Comparison of ENCODE assay signal across 1 cellular context in the genomic region with DNA sequence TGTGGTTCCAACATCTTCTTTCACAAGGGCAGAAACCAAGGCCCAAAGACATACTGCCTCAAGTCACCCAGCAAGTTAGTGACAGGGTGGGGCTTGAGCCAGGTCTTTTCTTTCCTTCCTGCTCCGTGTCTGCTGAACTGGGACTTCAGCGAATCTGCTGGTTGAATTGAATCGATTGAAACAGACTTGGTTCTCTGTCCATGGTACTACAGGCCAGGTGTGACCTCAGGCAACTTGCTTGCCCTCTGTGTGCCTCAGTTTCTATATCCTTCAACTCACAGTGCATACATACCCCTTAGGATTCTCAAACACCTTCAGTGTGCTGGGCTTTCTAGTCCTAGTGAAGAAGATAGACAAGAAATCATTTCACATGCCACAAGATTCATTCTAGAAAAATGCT.
TF ChIP-seq lines count a peak whose summit lies in the region.

No MANE protein-coding gene starts in this region.

TF ChIP-seq in A549, 52 proteins besides CTCF, POLR2A, EP300 and RAD21 (continued from another document):
- TF ChIP-seq, protein P1, sequence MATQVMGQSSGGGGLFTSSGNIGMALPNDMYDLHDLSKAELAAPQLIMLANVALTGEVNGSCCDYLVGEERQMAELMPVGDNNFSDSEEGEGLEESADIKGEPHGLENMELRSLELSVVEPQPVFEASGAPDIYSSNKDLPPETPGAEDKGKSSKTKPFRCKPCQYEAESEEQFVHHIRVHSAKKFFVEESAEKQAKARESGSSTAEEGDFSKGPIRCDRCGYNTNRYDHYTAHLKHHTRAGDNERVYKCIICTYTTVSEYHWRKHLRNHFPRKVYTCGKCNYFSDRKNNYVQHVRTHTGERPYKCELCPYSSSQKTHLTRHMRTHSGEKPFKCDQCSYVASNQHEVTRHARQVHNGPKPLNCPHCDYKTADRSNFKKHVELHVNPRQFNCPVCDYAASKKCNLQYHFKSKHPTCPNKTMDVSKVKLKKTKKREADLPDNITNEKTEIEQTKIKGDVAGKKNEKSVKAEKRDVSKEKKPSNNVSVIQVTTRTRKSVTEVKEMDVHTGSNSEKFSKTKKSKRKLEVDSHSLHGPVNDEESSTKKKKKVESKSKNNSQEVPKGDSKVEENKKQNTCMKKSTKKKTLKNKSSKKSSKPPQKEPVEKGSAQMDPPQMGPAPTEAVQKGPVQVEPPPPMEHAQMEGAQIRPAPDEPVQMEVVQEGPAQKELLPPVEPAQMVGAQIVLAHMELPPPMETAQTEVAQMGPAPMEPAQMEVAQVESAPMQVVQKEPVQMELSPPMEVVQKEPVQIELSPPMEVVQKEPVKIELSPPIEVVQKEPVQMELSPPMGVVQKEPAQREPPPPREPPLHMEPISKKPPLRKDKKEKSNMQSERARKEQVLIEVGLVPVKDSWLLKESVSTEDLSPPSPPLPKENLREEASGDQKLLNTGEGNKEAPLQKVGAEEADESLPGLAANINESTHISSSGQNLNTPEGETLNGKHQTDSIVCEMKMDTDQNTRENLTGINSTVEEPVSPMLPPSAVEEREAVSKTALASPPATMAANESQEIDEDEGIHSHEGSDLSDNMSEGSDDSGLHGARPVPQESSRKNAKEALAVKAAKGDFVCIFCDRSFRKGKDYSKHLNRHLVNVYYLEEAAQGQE (IDR thresholded peaks at IDR 0.05): peak; percentile 62; the same call in 1 of the 2 replicates
TF ChIP-seq in A549: peak in this region for 1.
